8 cellular contexts compared by ENCODE assay signal in the genomic region with DNA sequence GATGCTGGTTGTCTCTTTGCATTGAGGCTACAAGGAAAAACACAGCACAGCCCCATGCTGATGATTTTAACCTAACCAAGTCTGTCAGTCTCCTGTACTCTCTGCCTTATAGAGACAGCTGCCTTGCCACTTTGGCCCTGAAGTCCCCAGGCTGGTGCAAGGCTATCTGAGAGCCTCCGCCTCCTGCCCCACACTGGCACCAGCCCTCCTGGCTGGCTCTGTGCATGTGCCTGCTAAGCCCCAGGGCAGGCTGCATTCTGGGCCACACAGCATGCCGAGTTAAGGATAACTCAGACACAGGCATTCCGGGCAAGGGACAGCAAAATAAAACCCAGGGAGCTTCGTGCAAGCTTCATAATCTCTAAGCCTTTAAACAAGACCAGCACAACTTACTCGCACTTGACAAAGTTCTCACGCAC. TPM values are rescaled to one million over a fixed set of nuclear protein-coding genes. Genes with fewer than 3 reads are reported as not detected.
DNase-seq lines count a peak whose midpoint lies in the region; ATAC-seq and TF ChIP-seq lines count a peak whose summit lies in the region.

No MANE protein-coding gene starts in this region.

- no peaks in the 10 kb centered on the region for H3K27me3 ChIP-seq in AG04450 (ENCODE audit: control insufficient read depth, insufficient read depth, low read length)
- no peaks in the 10 kb centered on the region for H3K27me3 ChIP-seq in hepatocyte
- no peaks in the 10 kb centered on the region for H3K27me3 ChIP-seq in upper lobe of right lung

- H3K4me1 ChIP-seq in hepatocyte (ENCODE audit: insufficient read depth) = peaks cover 25% of the 10 kb centered on the region
- H3K4me1 ChIP-seq in upper lobe of right lung = peaks cover 33% of the 10 kb centered on the region

- H3K27me3 Mint-ChIP-seq in activated CD8-positive, alpha-beta T cell treated with anti-CD3 and anti-CD28 coated beads for 36 hours = no peaks in the 10 kb centered on the region

- peak overlapping the region; percentile 97 for H3K27ac Mint-ChIP-seq in activated CD8-positive, alpha-beta T cell treated with anti-CD3 and anti-CD28 coated beads for 36 hours

- H3K4me3 Mint-ChIP-seq in activated CD8-positive, alpha-beta T cell treated with anti-CD3 and anti-CD28 coated beads for 36 hours = peak overlapping the region; percentile 91

- ATAC-seq in HG03280 (IDR thresholded peaks at IDR 0.05; ENCODE audit: unreplicated experiment) = peak; percentile 4
- peak; percentile 3 for ATAC-seq in activated CD8-positive, alpha-beta T cell treated with anti-CD3 and anti-CD28 coated beads for 36 hours
- peak; percentile 46 for ATAC-seq in upper lobe of right lung
- ATAC-seq in HG02870 (IDR thresholded peaks at IDR 0.05; ENCODE audit: unreplicated experiment) = no peak

- no peak overlapping the region for H2AFZ ChIP-seq in hepatocyte

- intact Hi-C loops in activated CD8-positive, alpha-beta T cell treated with anti-CD3 and anti-CD28 coated beads for 36 hours (cut with micrococcal nuclease) = loop anchor here (2.0 to 10.0 kb wide), 4 partner anchors 59 to 243 kb away; no protein-coding TSS in a partner anchor
- intact Hi-C loops in upper lobe of right lung (cut with DNase I) = no loop called here

- H3K36me3 Mint-ChIP-seq in activated CD8-positive, alpha-beta T cell treated with anti-CD3 and anti-CD28 coated beads for 36 hours (ENCODE audit: low read depth) = peaks cover 6% of the 10 kb centered on the region

- H4K20me1 ChIP-seq in hepatocyte (ENCODE audit: insufficient read depth, poor library complexity, severe bottlenecking) = no peaks in the 10 kb centered on the region

- H3K27ac ChIP-seq in AG04450 (ENCODE audit: low read depth, low read length) = peak overlapping the region; percentile 80
- peak overlapping the region; percentile 57 for H3K27ac ChIP-seq in hepatocyte
- H3K27ac ChIP-seq in upper lobe of right lung = peak overlapping the region; percentile 81

- peaks cover 87% of the 10 kb centered on the region for H3K4me1 Mint-ChIP-seq in activated CD8-positive, alpha-beta T cell treated with anti-CD3 and anti-CD28 coated beads for 36 hours (ENCODE audit: low read depth)

- CTCF ChIA-PET in AG04450 (lab: Charles Lee) = interaction anchor here (1.3 to 1.6 kb wide), 2 partner anchors 159 to 792 kb away, joined by 3 to 4 read pairs; no protein-coding TSS in a partner anchor
- CTCF ChIA-PET in activated CD8-positive, alpha-beta T cell treated with anti-CD3 and anti-CD28 coated beads for 36 hours (lab: Charles Lee) = interaction anchor here (0.7 to 8.7 kb wide), 22 partner anchors 9 to 355 kb away, joined by 3 to 89 read pairs (median 4); no protein-coding TSS in a partner anchor

- H3K79me2 ChIP-seq in hepatocyte = no peaks in the 10 kb centered on the region

- no peaks in the 10 kb centered on the region for H3K9me3 ChIP-seq in AG04450 (ENCODE audit: control insufficient read depth, insufficient read depth, low read length)
- H3K9me3 ChIP-seq in hepatocyte (ENCODE audit: low read depth) = no peaks in the 10 kb centered on the region
- no peaks in the 10 kb centered on the region for H3K9me3 ChIP-seq in upper lobe of right lung

- peak overlapping the region; percentile 65 for H3K4me2 ChIP-seq in hepatocyte

- H3K4me3 ChIP-seq in AG04450 (ENCODE audit: low read depth, low read length) = peak overlapping the region; percentile 49
- no peak overlapping the region for H3K4me3 ChIP-seq in hepatocyte
- peak overlapping the region; percentile 49 for H3K4me3 ChIP-seq in upper lobe of right lung

- H3K36me3 ChIP-seq in hepatocyte (replicated peaks; ENCODE audit: insufficient read depth, low read depth) (no peaks in the 10 kb centered on the region), upper lobe of right lung (no peaks in the 10 kb centered on the region)

- no peaks in the 10 kb centered on the region for H3K9me2 ChIP-seq in hepatocyte (replicated peaks; ENCODE audit: insufficient read depth)

- POLR2A ChIA-PET in AG04450 (lab: Yijun Ruan, JAX) = interaction anchor here (0.6 to 0.7 kb wide), 3 partner anchors 23 to 158 kb away, joined by 3 to 5 read pairs (median 5); no protein-coding TSS in a partner anchor
- POLR2A ChIA-PET in activated CD8-positive, alpha-beta T cell treated with anti-CD3 and anti-CD28 coated beads for 36 hours (lab: Charles Lee) = interaction anchor here (0.7 to 10.6 kb wide), 29 partner anchors 10 to 303 kb away, joined by 3 to 183 read pairs (median 9); no protein-coding TSS in a partner anchor

- DNase-seq in AG04450 (ENCODE audit: low read depth, low spot score) (no peak), hepatocyte (ENCODE audit: low spot score) (peak; percentile 19), upper lobe of right lung (peak; percentile 74), NCI-H226 (no peak), NCI-H187 treated with DMSO at 0.1 percent for 48 hours (lab: John Stamatoyannopoulos, UW) (no peak)
- peak; percentile 47 for DNase-seq in activated CD8-positive, alpha-beta T cell treated with anti-CD3 and anti-CD28 coated beads for 36 hours

- TF ChIP-seq CTCF in AG04450 (IDR thresholded peaks at IDR 0.05; ENCODE audit: low read depth, low read length) = no peak
- no peak for TF ChIP-seq CTCF in activated CD8-positive, alpha-beta T cell treated with anti-CD3 and anti-CD28 coated beads for 36 hours (IDR thresholded peaks at IDR 0.05)
- no peak for TF ChIP-seq CTCF in hepatocyte (IDR thresholded peaks at IDR 0.05; ENCODE audit: poor library complexity)
- no peak for TF ChIP-seq CTCF in upper lobe of right lung (IDR thresholded peaks at IDR 0.05)

- 58% methylated on average over 6 of the region's 6 CpGs for WGBS in hepatocyte (ENCODE audit: low lambda C conversion rate, missing lambda C conversion rate)

- H3K9me3 Mint-ChIP-seq in activated CD8-positive, alpha-beta T cell treated with anti-CD3 and anti-CD28 coated beads for 36 hours = no peaks in the 10 kb centered on the region

RNA-seq across cellular contexts. Expression of a gene that starts 0.9 kb away (rescaled TPM):
- polyA plus RNA-seq in AG04450 (2011; rRNA removed) (20.9 and 23.5 TPM in 2 replicates), hepatocyte (8.5 and 14.4 TPM in 2 replicates)
- polyA minus RNA-seq in AG04450 (2011; rRNA and poly(A)+ RNA removed) = 45.7 and 46.1 TPM in 2 replicates
- total RNA-seq in activated CD8-positive, alpha-beta T cell treated with anti-CD3 and anti-CD28 coated beads for 36 hours = 10 to 100 TPM; 18.7 to 19.0 TPM
- total RNA-seq in hepatocyte (10.9 and 16.7 TPM in 2 replicates), upper lobe of right lung (86.9 TPM)

Comparison
In these comparisons a context has a peak if more than half of its experiments do, and no peak if none do; other contexts are left out.
1. DNase-seq: peak in activated CD8-positive, alpha-beta T cell treated with anti-CD3 and anti-CD28 coated beads for 36 hours (single experiment), hepatocyte (single experiment) and upper lobe of right lung (single experiment); none in AG04450 (single experiment), NCI-H226 (single experiment) and NCI-H187 treated with DMSO at 0.1 percent for 48 hours (single experiment).
2. Peak in every context shown above with its lines, with median percentiles within 50 percentile points of each other: H3K27ac ChIP-seq.